15 cellular contexts compared by ENCODE assay signal in the genomic region with DNA sequence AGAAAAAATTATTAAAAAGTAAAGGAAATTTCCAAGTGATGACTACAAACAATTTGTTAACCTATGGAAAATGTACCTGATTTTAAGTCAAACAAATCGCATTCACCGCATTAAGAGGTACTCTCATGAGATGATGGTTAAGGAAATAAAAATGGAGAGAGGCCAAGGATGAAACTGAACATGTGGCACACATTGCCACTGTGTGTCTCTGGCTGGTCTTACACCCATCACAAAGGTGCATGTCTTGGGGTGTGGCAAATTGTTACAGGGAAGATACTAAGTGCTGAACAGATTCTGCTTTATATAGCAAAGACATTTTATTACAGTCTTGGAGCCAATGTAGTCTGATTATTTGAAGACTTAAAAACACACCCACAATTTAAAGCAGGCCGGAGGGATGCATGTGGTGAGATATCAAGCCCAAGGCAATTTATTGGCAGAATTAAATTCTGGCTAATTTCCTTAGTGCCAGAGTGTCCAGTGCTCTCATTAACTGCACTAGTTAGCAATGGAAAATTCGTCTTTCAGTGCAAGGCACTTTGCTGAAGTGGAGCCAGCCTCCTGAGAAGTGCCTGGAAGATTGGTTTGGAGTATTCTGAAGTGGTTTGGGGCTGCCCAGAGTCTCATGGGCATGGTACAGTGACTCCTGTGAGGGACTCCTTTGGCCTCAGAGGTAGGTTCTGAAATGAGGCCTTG.
"Had no signal": no experiment of that assay in that cellular context is flagged by ENCODE, and none has a peak within 500 bp of the region (broad histone marks: within the 10 kb centered on the region; RNA-seq: fewer than 3 reads in every experiment).

No MANE protein-coding gene starts in this region.

- H3K36me3 Mint-ChIP-seq: activated naive CD4-positive, alpha-beta T cell treated with anti-CD3 and anti-CD28 coated beads, Interleukin-2, amount 10 ng/mL, durations not matched to agents 7 days and 5 days; mesothelial cell of epicardium; neural progenitor cell had no signal

- H3K27me3 ChIP-seq: neural progenitor cell, vagina had no signal

- H3K27ac Mint-ChIP-seq: activated B cell treated with CpG ODN at 0.5 μM for 24 hours; activated CD4-positive, alpha-beta T cell treated with anti-CD3 and anti-CD28 coated beads, Interleukin-2, amount 10 ng/mL, durations not matched to agents 7 days and 5 days; activated naive CD4-positive, alpha-beta T cell treated with anti-CD3 and anti-CD28 coated beads, Interleukin-2, amount 10 ng/mL, durations not matched to agents 7 days and 5 days; activated T-helper 2 cell treated with anti-CD3 and anti-CD28 coated beads, Interferon-gamma antibody, Interleukin-2, Interleukin-4, amounts not matched to agents 10 μg/mL and 5 μg/mL and 100 μg/mL, durations not matched to agents 14 hours and 24 hours and 36 hours; endodermal cell; mesothelial cell of epicardium; neural progenitor cell; stimulated activated naive CD8-positive, alpha-beta T cell treated with anti-CD3 and anti-CD28 coated beads, Interleukin-15, Interleukin-2, amounts not matched to agents 100 ng/mL and 50 ng/mL, for 24 hours had no signal

- H3K27ac ChIP-seq: neural progenitor cell, parathyroid adenoma, vagina had no signal

- H3K9me3 ChIP-seq: vagina had no signal

- DNase-seq: activated B cell treated with CpG ODN at 0.5 μM for 24 hours; activated CD4-positive, alpha-beta T cell treated with anti-CD3 and anti-CD28 coated beads, Interleukin-2, amount 10 ng/mL, durations not matched to agents 7 days and 5 days; activated naive CD4-positive, alpha-beta T cell treated with anti-CD3 and anti-CD28 coated beads, Interleukin-2, amount 10 ng/mL, durations not matched to agents 7 days and 5 days; dermis blood vessel endothelial cell; erythroblast; retina; stimulated activated CD4-positive, alpha-beta T cell treated with anti-CD3 and anti-CD28 coated beads, Interleukin-15, amount 100 ng/mL, for 24 hours; stimulated activated CD4-positive, alpha-beta T cell treated with anti-CD3 and anti-CD28 coated beads, Interleukin-4, amount 100 ng/mL, for 24 hours had no signal

- H3K4me3 ChIP-seq: neural progenitor cell, vagina had no signal

- H3K4me3 Mint-ChIP-seq: activated B cell treated with CpG ODN at 0.5 μM for 24 hours; activated CD4-positive, alpha-beta T cell treated with anti-CD3 and anti-CD28 coated beads, Interleukin-2, amount 10 ng/mL, durations not matched to agents 7 days and 5 days; activated naive CD4-positive, alpha-beta T cell treated with anti-CD3 and anti-CD28 coated beads, Interleukin-2, amount 10 ng/mL, durations not matched to agents 7 days and 5 days; endodermal cell; mesothelial cell of epicardium; neural progenitor cell; stimulated activated naive CD8-positive, alpha-beta T cell treated with anti-CD3 and anti-CD28 coated beads, Interleukin-15, Interleukin-2, amounts not matched to agents 100 ng/mL and 50 ng/mL, for 24 hours had no signal

- H3K9me3 Mint-ChIP-seq: activated B cell treated with CpG ODN at 0.5 μM for 24 hours; activated CD4-positive, alpha-beta T cell treated with anti-CD3 and anti-CD28 coated beads, Interleukin-2, amount 10 ng/mL, durations not matched to agents 7 days and 5 days; activated naive CD4-positive, alpha-beta T cell treated with anti-CD3 and anti-CD28 coated beads, Interleukin-2, amount 10 ng/mL, durations not matched to agents 7 days and 5 days; activated T-helper 2 cell treated with anti-CD3 and anti-CD28 coated beads, Interferon-gamma antibody, Interleukin-2, Interleukin-4, amounts not matched to agents 10 μg/mL and 5 μg/mL and 100 μg/mL, durations not matched to agents 14 hours and 24 hours and 36 hours; endodermal cell; mesothelial cell of epicardium; neural progenitor cell; stimulated activated naive CD8-positive, alpha-beta T cell treated with anti-CD3 and anti-CD28 coated beads, Interleukin-15, Interleukin-2, amounts not matched to agents 100 ng/mL and 50 ng/mL, for 24 hours had no signal

- H3K27me3 Mint-ChIP-seq: activated B cell treated with CpG ODN at 0.5 μM for 24 hours; stimulated activated naive CD8-positive, alpha-beta T cell treated with anti-CD3 and anti-CD28 coated beads, Interleukin-15, Interleukin-2, amounts not matched to agents 100 ng/mL and 50 ng/mL, for 24 hours had no signal

- H3K4me1 Mint-ChIP-seq: activated B cell treated with CpG ODN at 0.5 μM for 24 hours; activated CD4-positive, alpha-beta T cell treated with anti-CD3 and anti-CD28 coated beads, Interleukin-2, amount 10 ng/mL, durations not matched to agents 7 days and 5 days; activated naive CD4-positive, alpha-beta T cell treated with anti-CD3 and anti-CD28 coated beads, Interleukin-2, amount 10 ng/mL, durations not matched to agents 7 days and 5 days; mesothelial cell of epicardium had no signal

- H3K36me3 ChIP-seq: neural progenitor cell, vagina had no signal

- H3K4me1 ChIP-seq: parathyroid adenoma, vagina had no signal
